8 cellular contexts compared by ENCODE assay signal in genomic region chr18:79200546-79201268, GRCh38.
DNase-seq lines count a peak whose midpoint lies in the region; FAIRE-seq and TF ChIP-seq lines count a peak whose summit lies in the region.

No MANE protein-coding gene starts in this region.

- H3K9me3 Mint-ChIP-seq in neural progenitor cell = peaks cover 4% of the 10 kb centered on the region

- POLR2A ChIA-PET in RWPE1 (lab: Yijun Ruan, JAX; ENCODE audit: low non-redundant PET) (no interaction called here), endothelial cell of umbilical vein (lab: Charles Lee) (no interaction called here)

- H3K9me1 ChIP-seq in endothelial cell of umbilical vein (replicated peaks; ENCODE audit: control insufficient read depth, extremely low read depth, insufficient read depth, low read length) = peaks cover 3% of the 10 kb centered on the region

- H3F3A ChIP-seq in GM23248 (ENCODE audit: insufficient read depth) = peaks cover 5% of the 10 kb centered on the region; the same call in 1 of the 2 replicates
- H3F3A ChIP-seq in neural progenitor cell (ENCODE audit: low read depth) = no peaks in the 10 kb centered on the region

- FAIRE-seq in D721Med (lab: Jason Lieb, UNC) (peak; percentile 100), endothelial cell of umbilical vein (lab: Jason Lieb, UNC) (peak; percentile 84), H54 (lab: Jason Lieb, UNC) (no peak)

- dilution Hi-C loops in endothelial cell of umbilical vein (cut with MboI; ENCODE audit: extremely low pct_ligation_motif_present, low sequenced_read_pairs) = no loop called here

- CTCF ChIA-PET in RWPE1 (lab: Yijun Ruan, JAX) (interaction anchor here (0.6 kb wide), 1 partner anchor 329 kb away, joined by 3 read pairs; no protein-coding TSS in a partner anchor), endothelial cell of umbilical vein (lab: Charles Lee) (no interaction called here)

- H3K36me3 ChIP-seq in GM23248 (ENCODE audit: low read depth) (no peaks in the 10 kb centered on the region), endothelial cell of umbilical vein (ENCODE audit: control insufficient read depth in 2 of 2, extremely low read depth in 1 of 2, insufficient read depth in 2 of 2, low read length in 2 of 2) (no peaks in the 10 kb centered on the region), neural progenitor cell (no peaks in the 10 kb centered on the region)

- no peaks in the 10 kb centered on the region for H3K9me2 ChIP-seq in GM23248 (ENCODE audit: insufficient read depth)

- in situ Hi-C loops in GM23248 (cut with MboI) = no loop called here

- H3K4me2 ChIP-seq in GM23248 (ENCODE audit: unreplicated experiment) (no peak overlapping the region), endothelial cell of umbilical vein (ENCODE audit: insufficient read depth, low read length) (no peak overlapping the region), neural progenitor cell (no peak overlapping the region)

- H3K27ac ChIP-seq in GM23248 = no peak overlapping the region
- no peak overlapping the region for H3K27ac ChIP-seq in RWPE1
- no peak overlapping the region for H3K27ac ChIP-seq in endothelial cell of umbilical vein (ENCODE audit: insufficient read depth, low read depth, low read length)
- H3K27ac ChIP-seq in neural progenitor cell = no peak overlapping the region

- H3K79me2 ChIP-seq in GM23248 (ENCODE audit: insufficient read depth) = no peaks in the 10 kb centered on the region
- no peaks in the 10 kb centered on the region for H3K79me2 ChIP-seq in endothelial cell of umbilical vein (ENCODE audit: control insufficient read depth, insufficient read depth, low read length)
- H3K79me2 ChIP-seq in neural progenitor cell (ENCODE audit: low read depth) = no peaks in the 10 kb centered on the region

- intact Hi-C loops in endothelial cell of umbilical vein (cut with micrococcal nuclease) = no loop called here

- H3K27me3 Mint-ChIP-seq in neural progenitor cell (ENCODE audit: insufficient read depth, low read depth) = peaks cover 3% of the 10 kb centered on the region

- no peak for TF ChIP-seq POLR2A in endothelial cell of umbilical vein (IDR thresholded peaks at IDR 0.05; ENCODE audit: low read depth, low read length)
- TF ChIP-seq POLR2A in H54 (IDR thresholded peaks at IDR 0.05; ENCODE audit: low read depth, low read length) = no peak

- H2AFZ ChIP-seq in GM23248 (no peak overlapping the region), endothelial cell of umbilical vein (ENCODE audit: low read depth, low read length) (no peak overlapping the region), neural progenitor cell (replicated peaks) (no peak overlapping the region)

- WGBS in GM23248 (ENCODE audit: low coverage in 1 of 2, low lambda C conversion rate in 2 of 2, missing lambda C conversion rate in 2 of 2), 2 experiments = 77 to 85% methylated on average over 7 of the region's 7 CpGs

- no peak for TF ChIP-seq CTCF in D721Med (IDR thresholded peaks at IDR 0.05; ENCODE audit: insufficient read depth, missing control alignments)
- no peak for TF ChIP-seq CTCF in RWPE1 (conservative IDR thresholded peaks at IDR 0.05; ENCODE audit: low read depth)
- TF ChIP-seq CTCF in endothelial cell of umbilical vein (IDR thresholded peaks at IDR 0.05; ENCODE audit: extremely low read depth in 1 of 2, insufficient read depth in 1 of 2, low read depth in 1 of 2, low read length in 2 of 2) = no peak
- TF ChIP-seq CTCF in neural progenitor cell (IDR thresholded peaks at IDR 0.05) = no peak

- DNase-seq in D721Med (ENCODE audit: insufficient read length, low spot score) (no peak), GM23248 (peak; percentile 26), RWPE1 (ENCODE audit: low spot score) (peak; percentile 21), endothelial cell of umbilical vein (ENCODE audit: low read depth, low spot score) (peak; percentile 9), neural progenitor cell (ENCODE audit: low spot score) (peak; percentile 41), RKO (ENCODE audit: low spot score) (no peak), H54 (ENCODE audit: insufficient read length, low spot score) (no peak)
- no peak for DNase-seq in activated effector memory CD4-positive, alpha-beta T cell treated with anti-CD3 and anti-CD28 coated beads, Interleukin-2, amount 50 U/mL, for 16 hours

- no peaks in the 10 kb centered on the region for H3K27me3 ChIP-seq in GM23248 (replicated peaks; ENCODE audit: insufficient read depth)
- no peaks in the 10 kb centered on the region for H3K27me3 ChIP-seq in endothelial cell of umbilical vein (ENCODE audit: control insufficient read depth in 2 of 2, insufficient read depth in 2 of 2, low read length in 2 of 2)
- H3K27me3 ChIP-seq in neural progenitor cell = no peaks in the 10 kb centered on the region

- H3K9me3 ChIP-seq in GM23248 (ENCODE audit: low read depth) (no peaks in the 10 kb centered on the region), endothelial cell of umbilical vein (replicated peaks; ENCODE audit: control insufficient read depth, insufficient read depth, low read length) (no peaks in the 10 kb centered on the region), neural progenitor cell (ENCODE audit: low read depth) (no peaks in the 10 kb centered on the region)

- no peak overlapping the region for H3K9ac ChIP-seq in GM23248
- H3K9ac ChIP-seq in endothelial cell of umbilical vein (replicated peaks; ENCODE audit: extremely low read depth, insufficient read depth, low read length) = no peak overlapping the region
- H3K9ac ChIP-seq in neural progenitor cell = no peak overlapping the region

- no peak overlapping the region for H3K27ac Mint-ChIP-seq in neural progenitor cell

- H3K36me3 Mint-ChIP-seq in neural progenitor cell = peaks cover 8% of the 10 kb centered on the region

- no peaks in the 10 kb centered on the region for H4K20me1 ChIP-seq in GM23248 (ENCODE audit: insufficient read depth)
- H4K20me1 ChIP-seq in endothelial cell of umbilical vein (replicated peaks; ENCODE audit: control insufficient read depth, extremely low read depth, insufficient read depth, low read length) = no peaks in the 10 kb centered on the region
- H4K20me1 ChIP-seq in neural progenitor cell (ENCODE audit: low read depth) = no peaks in the 10 kb centered on the region

- no peak overlapping the region for H3K4me3 Mint-ChIP-seq in neural progenitor cell

- H3K4me1 ChIP-seq in GM23248 (ENCODE audit: insufficient read depth) (no peaks in the 10 kb centered on the region), endothelial cell of umbilical vein (ENCODE audit: control insufficient read depth, extremely low read depth, insufficient read depth, low read length) (no peaks in the 10 kb centered on the region), neural progenitor cell (no peaks in the 10 kb centered on the region)

- H3K4me3 ChIP-seq in GM23248 = no peak overlapping the region
- H3K4me3 ChIP-seq in endothelial cell of umbilical vein (replicated peaks in 1 of 3; ENCODE audit: insufficient read depth in 1 of 3, low read depth in 1 of 3, low read length in 3 of 3) = no peak overlapping the region
- H3K4me3 ChIP-seq in neural progenitor cell = no peak overlapping the region

- no TSS peak for BruUV-seq in endothelial cell of umbilical vein (replicated peaks; lab: Mats Ljungman, UMichigan)

- peaks cover 11% of the 10 kb centered on the region for H3K4me1 Mint-ChIP-seq in neural progenitor cell

TF ChIP-seq in endothelial cell of umbilical vein, 7 proteins besides CTCF, POLR2A, EP300 and RAD21:
- TF ChIP-seq EZH2 (IDR thresholded peaks at IDR 0.05; ENCODE audit: borderline replicate concordance, low read depth, low read length, severe bottlenecking) (no peak), GATA2 (IDR thresholded peaks at IDR 0.05; ENCODE audit: insufficient read depth, insufficient read length, low read depth, low read length) (no peak), MYC (IDR thresholded peaks at IDR 0.05; ENCODE audit: low read depth, low read length) (no peak), JUN (IDR thresholded peaks at IDR 0.05; ENCODE audit: borderline replicate concordance, insufficient read depth, insufficient read length, low read depth) (no peak), POLR2AphosphoS5 (IDR thresholded peaks at IDR 0.05; ENCODE audit: insufficient read depth, low read depth, low read length) (no peak), MAX (IDR thresholded peaks at IDR 0.05; ENCODE audit: insufficient read depth, insufficient read length) (no peak)

Comparison
In these comparisons a context has a peak if more than half of its experiments do, and no peak if none do; other contexts are left out.
1. DNase-seq: peak in GM23248 (single experiment), RWPE1 (single experiment), endothelial cell of umbilical vein (single experiment) and neural progenitor cell (single experiment); none in D721Med (single experiment), RKO (single experiment), H54 (single experiment) and activated effector memory CD4-positive, alpha-beta T cell treated with anti-CD3 and anti-CD28 coated beads, Interleukin-2, amount 50 U/mL, for 16 hours (single experiment).